In the genomic region with DNA sequence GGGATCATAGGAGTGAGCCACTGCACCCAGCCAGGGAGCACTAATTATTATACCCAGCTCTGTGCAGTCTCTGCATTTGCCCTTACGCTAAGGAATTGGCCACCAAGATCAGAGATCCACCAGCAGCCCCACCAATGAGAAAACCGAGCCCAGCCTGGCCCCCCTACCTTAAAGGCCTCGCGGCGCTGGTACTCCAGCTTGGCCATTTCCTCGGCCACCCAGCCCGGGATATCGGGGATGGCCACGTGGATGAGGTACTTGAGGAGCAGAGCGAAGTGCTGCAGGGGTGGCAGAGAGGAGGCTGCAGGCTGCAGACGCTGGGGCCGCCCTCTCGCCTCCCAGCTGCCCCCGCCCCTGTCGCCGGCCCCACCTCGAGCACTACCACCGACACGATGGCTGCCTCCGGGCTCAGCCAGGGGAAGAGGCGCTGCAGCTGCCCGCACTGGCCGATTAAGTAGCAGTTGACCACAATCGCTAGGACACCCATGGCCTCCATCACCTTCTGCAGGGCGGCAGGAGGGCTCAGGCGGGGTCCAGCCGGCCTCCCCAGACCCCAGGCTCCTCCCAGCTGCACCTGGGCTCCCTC, we compare ENCODE assay signal across 12 cellular contexts. TPM values are rescaled to one million over a fixed set of nuclear protein-coding genes. Genes with fewer than 3 reads are reported as not detected.
A peak's percentile ranks its signal among the peaks of the same experiment; 100 is the strongest.
DNase-seq lines count a peak whose midpoint lies in the region; ATAC-seq, FAIRE-seq and TF ChIP-seq lines count a peak whose summit lies in the region.
"Had no signal": no experiment of that assay in that cellular context is flagged by ENCODE, and none has a peak within 500 bp of the region (broad histone marks: within the 10 kb centered on the region; RNA-seq: fewer than 3 reads in every experiment).

No MANE protein-coding gene starts in this region.

- dilution Hi-C loops in keratinocyte (cut with MboI; ENCODE audit: extremely low pct_ligation_motif_present, low sequenced_read_pairs) = no loop called here

- no peak overlapping the region for H2AFZ ChIP-seq in keratinocyte (ENCODE audit: control insufficient read depth, low read length)

- peaks cover 13% of the 10 kb centered on the region for H3K4me1 ChIP-seq in keratinocyte (ENCODE audit: control insufficient read depth, extremely low read depth, insufficient read depth, low read length)

- peak overlapping the region; percentile 74 for H3K4me2 ChIP-seq in keratinocyte (ENCODE audit: control insufficient read depth, extremely low read depth, insufficient read depth, low read depth, low read length)

- H3K36me3 Mint-ChIP-seq in WTC11 = peaks cover 9% of the 10 kb centered on the region
- peaks cover 9% of the 10 kb centered on the region for H3K36me3 Mint-ChIP-seq in activated CD4-positive, alpha-beta T cell treated with anti-CD3 and anti-CD28 coated beads, Interleukin-2, amount 10 ng/mL, durations not matched to agents 24 days and 14 days (ENCODE audit: low read depth)

- H3K36me3 ChIP-seq in keratinocyte (ENCODE audit: control insufficient read depth in 2 of 2, extremely low read depth in 1 of 2, insufficient read depth in 2 of 2, low read length in 2 of 2) = peaks cover 5 to 7% of the 10 kb centered on the region in 2 experiments

- H3K27me3 ChIP-seq in keratinocyte (ENCODE audit: control insufficient read depth, extremely low read depth, insufficient read depth, low read length) = peaks cover 25% of the 10 kb centered on the region

- H3K27me3 Mint-ChIP-seq in WTC11 (ENCODE audit: low read depth) = peaks cover 2% of the 10 kb centered on the region; the same call in 1 of the 2 replicates
- peaks cover 9% of the 10 kb centered on the region for H3K27me3 Mint-ChIP-seq in activated CD4-positive, alpha-beta T cell treated with anti-CD3 and anti-CD28 coated beads, Interleukin-2, amount 10 ng/mL, durations not matched to agents 24 days and 14 days

- peak overlapping the region; percentile 98 for H3K27ac Mint-ChIP-seq in WTC11
- no peak overlapping the region for H3K27ac Mint-ChIP-seq in activated CD4-positive, alpha-beta T cell treated with anti-CD3 and anti-CD28 coated beads, Interleukin-2, amount 10 ng/mL, durations not matched to agents 24 days and 14 days
- H3K27ac Mint-ChIP-seq: memory B cell had no signal

- no peak overlapping the region for H3K27ac ChIP-seq in keratinocyte (ENCODE audit: control insufficient read depth, insufficient read depth, low read length)

- FAIRE-seq in keratinocyte (lab: Jason Lieb, UNC) = no peak

- H3K9me3 Mint-ChIP-seq in WTC11 = no peaks in the 10 kb centered on the region
- no peaks in the 10 kb centered on the region for H3K9me3 Mint-ChIP-seq in activated CD4-positive, alpha-beta T cell treated with anti-CD3 and anti-CD28 coated beads, Interleukin-2, amount 10 ng/mL, durations not matched to agents 24 days and 14 days
- H3K9me3 Mint-ChIP-seq: memory B cell had no signal

- no peak for ATAC-seq in Right ventricle myocardium inferior
- no peak; the same call in 1 of the 2 replicates for ATAC-seq in WTC11

- peaks cover 16% of the 10 kb centered on the region for H3K4me1 Mint-ChIP-seq in WTC11
- H3K4me1 Mint-ChIP-seq in activated CD4-positive, alpha-beta T cell treated with anti-CD3 and anti-CD28 coated beads, Interleukin-2, amount 10 ng/mL, durations not matched to agents 24 days and 14 days = peaks cover 3% of the 10 kb centered on the region

- peak overlapping the region; percentile 84 for H3K4me3 Mint-ChIP-seq in WTC11
- no peak overlapping the region for H3K4me3 Mint-ChIP-seq in activated CD4-positive, alpha-beta T cell treated with anti-CD3 and anti-CD28 coated beads, Interleukin-2, amount 10 ng/mL, durations not matched to agents 24 days and 14 days

- POLR2A ChIA-PET in WTC11 (lab: Charles Lee) = interaction anchor here (0.5 to 1.4 kb wide), 5 partner anchors 12 to 668 kb away, joined by 3 to 11 read pairs (median 5); partner anchors contain the start of genes ABHD8, DDA1 and MRPL34

- no peaks in the 10 kb centered on the region for H3K79me2 ChIP-seq in keratinocyte (ENCODE audit: control insufficient read depth, insufficient read depth, low read length)

- H3K9me3 ChIP-seq in keratinocyte (ENCODE audit: control insufficient read depth, low read depth, low read length) = no peaks in the 10 kb centered on the region

- TF ChIP-seq CTCF in WTC11 (IDR thresholded peaks at IDR 0.05) (no peak), keratinocyte (optimal IDR thresholded peaks at IDR 0.05 in 1 of 3, IDR thresholded peaks at IDR 0.05 in 1 of 3, conservative IDR thresholded peaks at IDR 0.05 in 1 of 3; ENCODE audit: extremely low read depth in 1 of 3, insufficient read depth in 2 of 3, low read length in 3 of 3) (no peak)

- no peak overlapping the region for H3K4me3 ChIP-seq in keratinocyte (ENCODE audit: control insufficient read depth in 2 of 3, extremely low read depth in 1 of 3, insufficient read depth in 2 of 3, low read depth in 1 of 3, low read length in 3 of 3)

- H3K9ac ChIP-seq in keratinocyte (ENCODE audit: control insufficient read depth, extremely low read depth, insufficient read depth, low read length) = no peak overlapping the region

- intact Hi-C loops in Right ventricle myocardium inferior (cut with DNase I) = no loop called here
- intact Hi-C loops in cardiac septum (cut with DNase I) = no loop called here
- intact Hi-C loops in activated CD4-positive, alpha-beta T cell treated with anti-CD3 and anti-CD28 coated beads, Interleukin-2, amount 10 ng/mL, durations not matched to agents 24 days and 14 days (cut with micrococcal nuclease) = no loop called here

- DNase-seq in Right ventricle myocardium inferior (ENCODE audit: missing footprints) (peak; percentile 37), cardiac septum (ENCODE audit: low spot score) (no peak), WTC11 (ENCODE audit: low spot score) (no peak), keratinocyte (ENCODE audit: low read depth, low spot score) (no peak), T1000 (lab: John Stamatoyannopoulos, UW) (no peak), CD1c-positive myeloid dendritic cell (ENCODE audit: extremely low spot score) (no peak)
- DNase-seq in activated CD8-positive, alpha-beta memory T cell treated with anti-CD3 and anti-CD28 coated beads, Interleukin-2, amount 50 U/mL, for 48 hours = no peak
- no peak for DNase-seq in activated CD4-positive, alpha-beta T cell treated with anti-CD3 and anti-CD28 coated beads, Interleukin-2, amount 10 ng/mL, durations not matched to agents 24 days and 14 days
- DNase-seq: EL, NCI-H510A treated with DMSO at 0.1 percent for 48 hours, RPMI8226 had no signal

- CTCF ChIA-PET in WTC11 (lab: Charles Lee) = interaction anchor here (0.6 to 3.5 kb wide), 28 partner anchors 8 to 279 kb away, joined by 3 to 35 read pairs (median 4); partner anchors contain the start of genes ANKLE1, DDA1, MRPL34 and USE1

- no peaks in the 10 kb centered on the region for H3K9me1 ChIP-seq in keratinocyte (ENCODE audit: control insufficient read depth, extremely low read depth, insufficient read depth, low read length)

- H4K20me1 ChIP-seq in keratinocyte (ENCODE audit: control insufficient read depth, extremely low read depth, insufficient read depth, low read length) = no peaks in the 10 kb centered on the region

RNA-seq across cellular contexts. Expression of gene ANO8, which starts 7.5 kb away (rescaled TPM):
- total RNA-seq in Right ventricle myocardium inferior (9.6 TPM), cardiac septum (7.3 TPM), WTC11 (2021) (30.5 to 35.4 TPM (median 32.6 TPM) in 3 replicates)
- 1.1 to 2.7 TPM (median 1.6 TPM) in 3 replicates for polyA plus RNA-seq in keratinocyte
- 1.1 TPM for polyA plus RNA-seq in keratinocyte (2011; ENCODE audit: low read depth)
- polyA plus RNA-seq in keratinocyte (2011; cell fraction: cytosol; rRNA removed) = 0.32 and 0.70 TPM in 2 replicates
- 8.1 and 9.2 TPM in 2 replicates for polyA plus RNA-seq in keratinocyte (2011; cell fraction: nucleus; rRNA removed)
- polyA plus RNA-seq in keratinocyte (2012; ENCODE audit: low replicate concordance) = 1.9 and 3.0 TPM in 2 replicates
- 1.3 to 2.8 TPM (median 1.9 TPM) in 3 replicates for polyA minus RNA-seq in keratinocyte
- 2.1 TPM for polyA minus RNA-seq in keratinocyte (2011; cell fraction: cytosol; rRNA and poly(A)+ RNA removed)
- polyA minus RNA-seq in keratinocyte (2011; cell fraction: nucleus; rRNA and poly(A)+ RNA removed) = 4.0 and 4.8 TPM in 2 replicates
- total RNA-seq in activated CD4-positive, alpha-beta T cell treated with anti-CD3 and anti-CD28 coated beads, Interleukin-2, amount 10 ng/mL, durations not matched to agents 24 days and 14 days = 6.6 and 7.1 TPM in 2 replicates

RNA-seq across cellular contexts. Expression of gene GTPBP3, which starts 10.2 kb away (rescaled TPM):
- total RNA-seq in Right ventricle myocardium inferior (11.5 TPM), cardiac septum (9.8 TPM), WTC11 (2021) (79.1 to 93.0 TPM (median 80.8 TPM) in 3 replicates)
- polyA plus RNA-seq in keratinocyte = 7.2 to 9.3 TPM (median 8.9 TPM) in 3 replicates
- polyA plus RNA-seq in keratinocyte (2011; ENCODE audit: low read depth) = 5.3 TPM
- polyA plus RNA-seq in keratinocyte (2011; cell fraction: cytosol; rRNA removed) = 4.3 and 7.4 TPM in 2 replicates
- polyA plus RNA-seq in keratinocyte (2011; cell fraction: nucleus; rRNA removed) = 24.9 and 28.4 TPM in 2 replicates
- polyA plus RNA-seq in keratinocyte (2012; ENCODE audit: low replicate concordance) = 9.7 and 11.1 TPM in 2 replicates
- polyA minus RNA-seq in keratinocyte = 4.0 to 6.6 TPM (median 4.4 TPM) in 3 replicates
- 16.9 TPM for polyA minus RNA-seq in keratinocyte (2011; cell fraction: cytosol; rRNA and poly(A)+ RNA removed)
- 13.4 and 13.7 TPM in 2 replicates for polyA minus RNA-seq in keratinocyte (2011; cell fraction: nucleus; rRNA and poly(A)+ RNA removed)
- total RNA-seq in activated CD4-positive, alpha-beta T cell treated with anti-CD3 and anti-CD28 coated beads, Interleukin-2, amount 10 ng/mL, durations not matched to agents 24 days and 14 days = 69.9 and 70.3 TPM in 2 replicates

RNA-seq across cellular contexts. Expression of gene DDA1, which starts 17.8 kb away (rescaled TPM):
- total RNA-seq in Right ventricle myocardium inferior (28.8 TPM), cardiac septum (38.8 TPM), WTC11 (2021) (36.2 to 42.8 TPM (median 37.0 TPM) in 3 replicates)
- polyA plus RNA-seq in keratinocyte = 59.4 to 75.4 TPM (median 62.8 TPM) in 3 replicates
- polyA plus RNA-seq in keratinocyte (2011; ENCODE audit: low read depth) = 98.4 TPM
- polyA plus RNA-seq in keratinocyte (2011; cell fraction: cytosol; rRNA removed) = 53.1 and 66.9 TPM in 2 replicates
- polyA plus RNA-seq in keratinocyte (2011; cell fraction: nucleus; rRNA removed) = 42.5 and 44.9 TPM in 2 replicates
- polyA plus RNA-seq in keratinocyte (2012; ENCODE audit: low replicate concordance) = 53.8 and 90.6 TPM in 2 replicates
- polyA minus RNA-seq in keratinocyte = 16.9 to 30.2 TPM (median 19.6 TPM) in 3 replicates
- 26.1 TPM for polyA minus RNA-seq in keratinocyte (2011; cell fraction: cytosol; rRNA and poly(A)+ RNA removed)
- polyA minus RNA-seq in keratinocyte (2011; cell fraction: nucleus; rRNA and poly(A)+ RNA removed) = 6.9 and 13.9 TPM in 2 replicates
- total RNA-seq in activated CD4-positive, alpha-beta T cell treated with anti-CD3 and anti-CD28 coated beads, Interleukin-2, amount 10 ng/mL, durations not matched to agents 24 days and 14 days = 37.9 and 38.2 TPM in 2 replicates

RNA-seq across cellular contexts. Expression of gene MRPL34, which starts 21.5 kb away (rescaled TPM):
- total RNA-seq in Right ventricle myocardium inferior (200 TPM), cardiac septum (136 TPM), WTC11 (2021) (117 to 130 TPM (median 122 TPM) in 3 replicates)
- polyA plus RNA-seq in keratinocyte = 49.2 to 63.7 TPM (median 59.6 TPM) in 3 replicates
- 22.3 TPM for polyA plus RNA-seq in keratinocyte (2011; ENCODE audit: low read depth)
- polyA plus RNA-seq in keratinocyte (2011; cell fraction: cytosol; rRNA removed) = 38.9 and 50.4 TPM in 2 replicates
- polyA plus RNA-seq in keratinocyte (2011; cell fraction: nucleus; rRNA removed) = 20.5 and 21.4 TPM in 2 replicates
- polyA plus RNA-seq in keratinocyte (2012; ENCODE audit: low replicate concordance) = 51.2 and 60.5 TPM in 2 replicates
- 10.4 to 18.1 TPM (median 15.6 TPM) in 3 replicates for polyA minus RNA-seq in keratinocyte
- polyA minus RNA-seq in keratinocyte (2011; cell fraction: cytosol; rRNA and poly(A)+ RNA removed) = 43.7 TPM
- polyA minus RNA-seq in keratinocyte (2011; cell fraction: nucleus; rRNA and poly(A)+ RNA removed) = 2.7 and 7.0 TPM in 2 replicates
- 101 and 103 TPM in 2 replicates for total RNA-seq in activated CD4-positive, alpha-beta T cell treated with anti-CD3 and anti-CD28 coated beads, Interleukin-2, amount 10 ng/mL, durations not matched to agents 24 days and 14 days

RNA-seq across cellular contexts. Expression of gene ABHD8, which starts 23.9 kb away (rescaled TPM):
- 13.8 TPM for total RNA-seq in Right ventricle myocardium inferior
- total RNA-seq in cardiac septum = 8.6 TPM
- total RNA-seq in WTC11 (2021) = 13.2 to 18.1 TPM (median 17.6 TPM) in 3 replicates
- 4.1 to 11.2 TPM (median 8.7 TPM) in 3 replicates for polyA plus RNA-seq in keratinocyte
- 1.3 TPM for polyA plus RNA-seq in keratinocyte (2011; ENCODE audit: low read depth)
- 5.4 and 16.0 TPM in 2 replicates for polyA plus RNA-seq in keratinocyte (2011; cell fraction: cytosol; rRNA removed)
- 4.7 and 6.7 TPM in 2 replicates for polyA plus RNA-seq in keratinocyte (2011; cell fraction: nucleus; rRNA removed)
- 6.0 and 12.8 TPM in 2 replicates for polyA plus RNA-seq in keratinocyte (2012; ENCODE audit: low replicate concordance)
- polyA minus RNA-seq in keratinocyte = 5.0 to 9.3 TPM (median 7.3 TPM) in 3 replicates
- 29.9 TPM for polyA minus RNA-seq in keratinocyte (2011; cell fraction: cytosol; rRNA and poly(A)+ RNA removed)
- 6.6 and 7.1 TPM in 2 replicates for polyA minus RNA-seq in keratinocyte (2011; cell fraction: nucleus; rRNA and poly(A)+ RNA removed)
- total RNA-seq in activated CD4-positive, alpha-beta T cell treated with anti-CD3 and anti-CD28 coated beads, Interleukin-2, amount 10 ng/mL, durations not matched to agents 24 days and 14 days = 5.6 and 6.5 TPM in 2 replicates
